10 cellular contexts compared by ENCODE assay signal in the genomic region with DNA sequence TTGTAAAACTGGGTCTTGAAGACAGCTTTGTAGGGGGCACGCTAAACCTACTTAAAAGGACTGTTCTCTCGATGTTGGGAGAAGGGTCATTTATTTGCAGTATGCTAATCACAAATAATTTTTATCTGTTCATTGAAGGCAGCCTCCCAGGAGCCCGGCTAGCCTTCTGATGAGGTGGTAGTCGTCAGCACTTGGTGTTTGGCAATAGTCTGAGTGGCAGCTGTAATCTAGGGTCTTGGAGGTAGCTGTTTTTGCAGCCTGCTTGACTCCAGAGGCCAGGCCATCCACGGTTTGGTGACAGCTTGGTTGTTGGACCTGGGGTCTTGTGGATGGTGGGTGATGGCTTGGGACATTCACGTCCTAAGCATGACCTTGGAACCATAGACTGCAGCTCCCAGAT. TPM values are rescaled to one million over a fixed set of nuclear protein-coding genes. Genes with fewer than 3 reads are reported as not detected.
A peak's percentile ranks its signal among the peaks of the same experiment; 100 is the strongest.
DNase-seq lines count a peak whose midpoint lies in the region; ATAC-seq and TF ChIP-seq lines count a peak whose summit lies in the region.
"Had no signal": no experiment of that assay in that cellular context is flagged by ENCODE, and none has a peak within 500 bp of the region (broad histone marks: within the 10 kb centered on the region; RNA-seq: fewer than 3 reads in every experiment).

No MANE protein-coding gene starts in this region.

- TF ChIP-seq CTCF in glutamatergic neuron (IDR thresholded peaks at IDR 0.05; ENCODE audit: partially characterized antibody, unreplicated experiment) (no peak), retinal pigment epithelial cell (conservative IDR thresholded peaks at IDR 0.05; ENCODE audit: low read depth, low read length) (no peak)

- H3K36me3 Mint-ChIP-seq in glutamatergic neuron (ENCODE audit: unreplicated experiment) = no peaks in the 10 kb centered on the region
- H3K36me3 Mint-ChIP-seq in immature natural killer cell = no peaks in the 10 kb centered on the region
- H3K36me3 Mint-ChIP-seq: CD8-positive, alpha-beta T cell had no signal

- no peak overlapping the region for H3K27ac Mint-ChIP-seq in glutamatergic neuron (ENCODE audit: unreplicated experiment)
- no peak overlapping the region for H3K27ac Mint-ChIP-seq in immature natural killer cell
- H3K27ac Mint-ChIP-seq: CD8-positive, alpha-beta T cell had no signal

- H3K27me3 ChIP-seq in BLaER1 treated with 17β-estradiol and CSF1 and Interleukin-3, amounts not matched to agents 10 nM and 100 nM = no peaks in the 10 kb centered on the region

- H3K27me3 Mint-ChIP-seq in glutamatergic neuron (ENCODE audit: unreplicated experiment) (peaks cover 4% of the 10 kb centered on the region), immature natural killer cell (ENCODE audit: low read depth in 3 of 3) (peaks cover 0 to 15% (median 9%) of the 10 kb centered on the region in 3 donors)

- H3K9me3 Mint-ChIP-seq in glutamatergic neuron (ENCODE audit: unreplicated experiment) = peaks cover 6% of the 10 kb centered on the region
- H3K9me3 Mint-ChIP-seq in immature natural killer cell = no peaks in the 10 kb centered on the region
- H3K9me3 Mint-ChIP-seq: CD8-positive, alpha-beta T cell had no signal

- ATAC-seq in GM21390 (IDR thresholded peaks at IDR 0.05; ENCODE audit: unreplicated experiment) = no peak
- ATAC-seq: CD8-positive, alpha-beta T cell had no signal

- H3K9ac ChIP-seq in BLaER1 treated with 17β-estradiol and CSF1 and Interleukin-3, amounts not matched to agents 10 nM and 100 nM = peak overlapping the region in 9 of 11 experiments; percentile 38 to 90 (median 85); a peak in 14 of 22 replicates
- H3K9ac ChIP-seq in SK-N-MC (ENCODE audit: insufficient read length) = peak overlapping the region; percentile 86

- H3K4me1 Mint-ChIP-seq in glutamatergic neuron (ENCODE audit: low read depth, unreplicated experiment) (peaks cover 4% of the 10 kb centered on the region), immature natural killer cell (peaks cover 7 to 9% of the 10 kb centered on the region in 2 donors)

- peak overlapping the region; percentile 82 to 97 (median 93) for H3K4me2 ChIP-seq in BLaER1 treated with 17β-estradiol and CSF1 and Interleukin-3, amounts not matched to agents 10 nM and 100 nM

- peak overlapping the region in 7 of 11 experiments; percentile 81 to 85 (median 82); a peak in 12 of 22 replicates for H3K27ac ChIP-seq in BLaER1 treated with 17β-estradiol and CSF1 and Interleukin-3, amounts not matched to agents 10 nM and 100 nM
- peak overlapping the region; percentile 49 for H3K27ac ChIP-seq in SK-N-MC
- H3K27ac ChIP-seq: HL-60 had no signal

- peaks cover 0 to 13% (median 9%) of the 10 kb centered on the region in 11 experiments; a peak in 12 of 22 replicates for H3K9me3 ChIP-seq in BLaER1 treated with 17β-estradiol and CSF1 and Interleukin-3, amounts not matched to agents 10 nM and 100 nM (replicated peaks in 1 of 11)
- H3K9me3 ChIP-seq in SK-N-MC (ENCODE audit: low read depth, low read length) = no peaks in the 10 kb centered on the region

- peaks cover 5 to 62% (median 43%) of the 10 kb centered on the region in 11 experiments; a peak in 18 of 22 replicates for H4K20me1 ChIP-seq in BLaER1 treated with 17β-estradiol and CSF1 and Interleukin-3, amounts not matched to agents 10 nM and 100 nM

- peak overlapping the region in 7 of 10 experiments; percentile 70 to 80 (median 75); a peak in 5 of 20 replicates for H3K4me3 ChIP-seq in BLaER1 treated with 17β-estradiol and CSF1 and Interleukin-3, amounts not matched to agents 10 nM and 100 nM
- H3K4me3 ChIP-seq in SK-N-MC (peak overlapping the region; percentile 88; the same call in 1 of the 2 replicates), retinal pigment epithelial cell (ENCODE audit: low read length) (peak overlapping the region; percentile 83)

- H3K36me3 ChIP-seq in BLaER1 treated with 17β-estradiol and CSF1 and Interleukin-3, amounts not matched to agents 10 nM and 100 nM = peaks cover 0 to 12% (median 0%) of the 10 kb centered on the region in 11 experiments; a peak in 3 of 22 replicates
- H3K36me3 ChIP-seq in SK-N-MC (ENCODE audit: insufficient read depth, low read length) = no peaks in the 10 kb centered on the region; the same call in 1 of the 2 replicates

- peak overlapping the region; percentile 42 for H3K4me3 Mint-ChIP-seq in glutamatergic neuron (ENCODE audit: unreplicated experiment)
- peak overlapping the region in 1 of 5 donors; percentile 2 for H3K4me3 Mint-ChIP-seq in immature natural killer cell

- DNase-seq in SK-N-MC (ENCODE audit: low read depth, low spot score) = no peak
- DNase-seq in glutamatergic neuron = no peak
- no peak for DNase-seq in retinal pigment epithelial cell (ENCODE audit: low read depth)
- no peak for DNase-seq in stimulated activated CD4-positive, alpha-beta T cell treated with anti-CD3 and anti-CD28 coated beads, Interleukin-4, amount 100 ng/mL, for 1 hour
- no peak for DNase-seq in NCI-H82 treated with DMSO at 0.1 percent for 48 hours (lab: John Stamatoyannopoulos, UW; ENCODE audit: unreplicated experiment)
- no peak for DNase-seq in immature natural killer cell
- DNase-seq: CD8-positive, alpha-beta T cell had no signal

- peaks cover 27 to 45% (median 35%) of the 10 kb centered on the region in 10 experiments for H3K4me1 ChIP-seq in BLaER1 treated with 17β-estradiol and CSF1 and Interleukin-3, amounts not matched to agents 10 nM and 100 nM

RNA-seq across cellular contexts. Expression of a gene that starts 2.2 kb away (rescaled TPM):
- total RNA-seq in glutamatergic neuron (ENCODE audit: unreplicated experiment) = 59.4 TPM
- not detected for polyA plus RNA-seq in immature natural killer cell
